In genomic region chr14:34220921-34221320, GRCh38 we compare ENCODE assay signal across 8 cellular contexts.
DNase-seq lines count a peak whose midpoint lies in the region; ATAC-seq, FAIRE-seq and TF ChIP-seq lines count a peak whose summit lies in the region.

No MANE protein-coding gene starts in this region.

- H3K9me3 Mint-ChIP-seq in CD4-positive, alpha-beta T cell, result no peaks in the 10 kb centered on the region

- H3K4me3 Mint-ChIP-seq in CD4-positive, alpha-beta T cell, result no peak overlapping the region

- no peaks in the 10 kb centered on the region for H3K4me1 ChIP-seq in testis

- TF ChIP-seq POLR2A in erythroblast (IDR thresholded peaks at IDR 0.05; ENCODE audit: low read length) (no peak), testis (IDR thresholded peaks at IDR 0.05) (no peak)

- no peak for DNase-seq in CD4-positive, alpha-beta T cell
- DNase-seq in RPMI8226, result peak; percentile 77
- DNase-seq in erythroblast (lab: John Stamatoyannopoulos, UW), result no peak
- no peak for DNase-seq in amygdala (lab: John Stamatoyannopoulos, UW)
- no peak for DNase-seq in testis
- no peak for DNase-seq in urothelium cell line (ENCODE audit: low spot score)

- H3K4me1 Mint-ChIP-seq in CD4-positive, alpha-beta T cell (ENCODE audit: low read depth), result no peaks in the 10 kb centered on the region

- no peaks in the 10 kb centered on the region for H3K36me3 Mint-ChIP-seq in CD4-positive, alpha-beta T cell (ENCODE audit: low read depth)

- no peak for FAIRE-seq in urothelium cell line (lab: Jason Lieb, UNC)

- no peaks in the 10 kb centered on the region for H3K27me3 Mint-ChIP-seq in CD4-positive, alpha-beta T cell

- POLR2A ChIA-PET in CD4-positive, alpha-beta T cell (lab: Charles Lee), result no interaction called here

- no peak overlapping the region for H3K4me3 ChIP-seq in testis

- CTCF ChIA-PET in CD4-positive, alpha-beta T cell (lab: Charles Lee), result no interaction called here

- H3K27ac ChIP-seq in CD4-positive, alpha-beta T cell (ENCODE audit: low read depth, low read length), result no peak overlapping the region
- H3K27ac ChIP-seq in testis, result no peak overlapping the region

- WGBS in testis, 2 donors, result 59 to 73% methylated on average over 7 of the region's 7 CpGs

- no peaks in the 10 kb centered on the region for H3K36me3 ChIP-seq in testis (ENCODE audit: low read depth, missing control alignments)

- no peaks in the 10 kb centered on the region for H3K9me3 ChIP-seq in CD4-positive, alpha-beta T cell (ENCODE audit: control insufficient read depth, low read length)
- H3K9me3 ChIP-seq in testis, result no peaks in the 10 kb centered on the region

- peak; percentile 29 for ATAC-seq in CD4-positive, alpha-beta T cell (ENCODE audit: poor library complexity)
- ATAC-seq in GM19025 (IDR thresholded peaks at IDR 0.05; ENCODE audit: low read depth, unreplicated experiment) (peak; percentile 90), HG02943 (IDR thresholded peaks at IDR 0.05; ENCODE audit: low read depth, unreplicated experiment) (peak; percentile 80)

- intact Hi-C loops in CD4-positive, alpha-beta T cell (cut with DNase I, micrococcal nuclease), result no loop called here
- intact Hi-C loops in testis (cut with DNase I; ENCODE audit: low total_unique reads), result no loop called here

- H3K27me3 ChIP-seq in CD4-positive, alpha-beta T cell (ENCODE audit: control insufficient read depth, insufficient read depth, low read length), result no peaks in the 10 kb centered on the region
- H3K27me3 ChIP-seq in testis, result no peaks in the 10 kb centered on the region

- no peak for TF ChIP-seq CTCF in CD4-positive, alpha-beta T cell (IDR thresholded peaks at IDR 0.05)
- TF ChIP-seq CTCF in testis (IDR thresholded peaks at IDR 0.05), result no peak

- H3K27ac Mint-ChIP-seq in CD4-positive, alpha-beta T cell, result no peak overlapping the region

Comparison
In these comparisons a context has a peak if more than half of its experiments do, and no peak if none do; other contexts are left out.
1. ATAC-seq: peak in every context shown above with its lines; median percentile 90 in GM19025; 80 in HG02943; 29 in CD4-positive, alpha-beta T cell.